22 cellular contexts compared by ENCODE assay signal in genomic region chr10:93954726-93955363, GRCh38. TPM values are rescaled to one million over a fixed set of nuclear protein-coding genes. Genes with fewer than 3 reads are reported as not detected.
DNase-seq lines count a peak whose midpoint lies in the region; ATAC-seq and TF ChIP-seq lines count a peak whose summit lies in the region.
"Had no signal": no experiment of that assay in that cellular context is flagged by ENCODE, and none has a peak within 500 bp of the region (broad histone marks: within the 10 kb centered on the region; RNA-seq: fewer than 3 reads in every experiment).

No MANE protein-coding gene starts in this region.

- H3K9me3 Mint-ChIP-seq in CD4-positive, alpha-beta memory T cell: no peaks in the 10 kb centered on the region
- H3K9me3 Mint-ChIP-seq: activated CD4-positive, alpha-beta T cell treated with anti-CD3 and anti-CD28 coated beads, Interleukin-2, amount 10 ng/mL, durations not matched to agents 7 days and 5 days; activated naive CD4-positive, alpha-beta T cell treated with anti-CD3 and anti-CD28 coated beads, Interleukin-2, amount 10 ng/mL, durations not matched to agents 7 days and 5 days had no signal

- TF ChIP-seq CTCF in SK-N-SH (IDR thresholded peaks at IDR 0.05): no peak

- no peaks in the 10 kb centered on the region for H3K27me3 ChIP-seq in SK-N-SH (ENCODE audit: insufficient read depth)
- H3K27me3 ChIP-seq in CD4-positive, alpha-beta memory T cell (ENCODE audit: insufficient read depth, low read length): no peaks in the 10 kb centered on the region
- H3K27me3 ChIP-seq: body of pancreas had no signal

- H3F3A ChIP-seq in SK-N-SH (replicated peaks; ENCODE audit: insufficient read depth): no peaks in the 10 kb centered on the region

- no peak overlapping the region for H3K4me3 ChIP-seq in SK-N-SH (ENCODE audit: low read depth in 2 of 2, low read length in 1 of 2)
- no peak overlapping the region for H3K4me3 ChIP-seq in CD4-positive, alpha-beta memory T cell (ENCODE audit: low read length in 2 of 2)
- H3K4me3 ChIP-seq: body of pancreas had no signal

- POLR2A ChIA-PET in SK-N-SH (lab: Yijun Ruan, JAX): no interaction called here
- POLR2A ChIA-PET in CD4-positive, alpha-beta memory T cell (lab: Charles Lee; ENCODE audit: partially characterized antibody): no interaction called here

- peaks cover 3 to 5% of the 10 kb centered on the region in 2 experiments; a peak in 2 of 4 replicates for H3K4me1 ChIP-seq in SK-N-SH (ENCODE audit: control insufficient read depth in 1 of 2, insufficient read depth in 2 of 2, low read depth in 1 of 2, low read length in 1 of 2)
- no peaks in the 10 kb centered on the region for H3K4me1 ChIP-seq in CD4-positive, alpha-beta memory T cell (ENCODE audit: insufficient read depth, low read length)
- H3K4me1 ChIP-seq: body of pancreas had no signal

- 82% methylated on average over 5 of the region's 5 CpGs for WGBS in SK-N-SH (ENCODE audit: low lambda C conversion rate)

- peak overlapping the region in 1 of 2 experiments; percentile 38; a peak in 1 of 4 replicates for H3K27ac ChIP-seq in SK-N-SH (ENCODE audit: low read depth in 2 of 2, low read length in 1 of 2)
- H3K27ac ChIP-seq in CD4-positive, alpha-beta memory T cell (ENCODE audit: low read depth, low read length): no peak overlapping the region
- H3K27ac ChIP-seq: body of pancreas, KMS-11 had no signal

- H2AFZ ChIP-seq in SK-N-SH (ENCODE audit: low read depth): no peak overlapping the region

- H3K27ac Mint-ChIP-seq in CD4-positive, alpha-beta memory T cell: no peak overlapping the region
- H3K27ac Mint-ChIP-seq: activated CD4-positive, alpha-beta T cell treated with anti-CD3 and anti-CD28 coated beads, Interleukin-2, amount 10 ng/mL, durations not matched to agents 7 days and 5 days; activated naive CD4-positive, alpha-beta T cell treated with anti-CD3 and anti-CD28 coated beads, Interleukin-2, amount 10 ng/mL, durations not matched to agents 7 days and 5 days; CD14-positive monocyte had no signal

- CTCF ChIA-PET in SK-N-SH (lab: Yijun Ruan, JAX): no interaction called here
- CTCF ChIA-PET in CD4-positive, alpha-beta memory T cell (lab: Charles Lee; ENCODE audit: partially characterized antibody): no interaction called here

- DNase-seq in HS-27A (ENCODE audit: low read depth) (peak; percentile 26), SK-N-SH (no peak), fibroblast of peridontal ligament (ENCODE audit: extremely low read depth) (peak; percentile 37), NCI-H187 treated with DMSO at 0.1 percent for 48 hours (lab: John Stamatoyannopoulos, UW) (no peak)
- DNase-seq in stimulated activated naive CD8-positive, alpha-beta T cell treated with anti-CD3 and anti-CD28 coated beads, Interleukin-15, Interleukin-2, amounts not matched to agents 100 U/mL and 50 U/mL, for 24 hours: no peak
- DNase-seq in CD4-positive, alpha-beta memory T cell: no peak
- DNase-seq in stimulated activated CD4-positive, alpha-beta T cell treated with anti-CD3 and anti-CD28 coated beads, Interleukin-2, amount 100 ng/mL, for 48 hours: no peak
- DNase-seq: activated CD4-positive, alpha-beta T cell treated with anti-CD3 and anti-CD28 coated beads, Interleukin-2, amount 10 ng/mL, durations not matched to agents 7 days and 5 days; activated naive CD4-positive, alpha-beta T cell treated with anti-CD3 and anti-CD28 coated beads, Interleukin-2, amount 10 ng/mL, durations not matched to agents 7 days and 5 days; activated T-cell treated with anti-CD3 and anti-CD28 coated beads for 4 hours; body of pancreas; DMS79; left ventricle myocardium superior; NCI-H1417; NCI-H2227 treated with DMSO at 0.1 percent for 48 hours; SHP77; stimulated activated CD4-positive, alpha-beta T cell treated with anti-CD3 and anti-CD28 coated beads, Interleukin-4, amount 100 ng/mL, for 4 hours; T-helper 9 cell had no signal

- no peak overlapping the region for H3K9ac ChIP-seq in SK-N-SH
- H3K9ac ChIP-seq: KMS-11 had no signal

- intact Hi-C loops in CD4-positive, alpha-beta memory T cell (cut with micrococcal nuclease): no loop called here

- TF ChIP-seq RAD21 in SK-N-SH (IDR thresholded peaks at IDR 0.05; ENCODE audit: low read length): no peak

- TF ChIP-seq EP300 in SK-N-SH (IDR thresholded peaks at IDR 0.05; ENCODE audit: borderline replicate concordance in 1 of 2, low read depth in 1 of 2, low read length in 1 of 2): no peak

- H3K27me3 Mint-ChIP-seq in CD4-positive, alpha-beta memory T cell: no peaks in the 10 kb centered on the region
- H3K27me3 Mint-ChIP-seq: activated CD4-positive, alpha-beta T cell treated with anti-CD3 and anti-CD28 coated beads, Interleukin-2, amount 10 ng/mL, durations not matched to agents 7 days and 5 days; activated naive CD4-positive, alpha-beta T cell treated with anti-CD3 and anti-CD28 coated beads, Interleukin-2, amount 10 ng/mL, durations not matched to agents 7 days and 5 days had no signal

- no peak overlapping the region for H3K4me3 Mint-ChIP-seq in CD4-positive, alpha-beta memory T cell
- H3K4me3 Mint-ChIP-seq: activated CD4-positive, alpha-beta T cell treated with anti-CD3 and anti-CD28 coated beads, Interleukin-2, amount 10 ng/mL, durations not matched to agents 7 days and 5 days; activated naive CD4-positive, alpha-beta T cell treated with anti-CD3 and anti-CD28 coated beads, Interleukin-2, amount 10 ng/mL, durations not matched to agents 7 days and 5 days; CD14-positive monocyte had no signal

- no peaks in the 10 kb centered on the region for H3K79me2 ChIP-seq in SK-N-SH (ENCODE audit: insufficient read depth)

- H3K4me1 Mint-ChIP-seq in CD4-positive, alpha-beta memory T cell: no peaks in the 10 kb centered on the region
- H3K4me1 Mint-ChIP-seq: activated CD4-positive, alpha-beta T cell treated with anti-CD3 and anti-CD28 coated beads, Interleukin-2, amount 10 ng/mL, durations not matched to agents 7 days and 5 days; activated naive CD4-positive, alpha-beta T cell treated with anti-CD3 and anti-CD28 coated beads, Interleukin-2, amount 10 ng/mL, durations not matched to agents 7 days and 5 days; CD14-positive monocyte had no signal

- H3K4me2 ChIP-seq in SK-N-SH: no peak overlapping the region
- H3K4me2 ChIP-seq: KMS-11 had no signal

- H3K36me3 ChIP-seq in SK-N-SH (replicated peaks in 1 of 2; ENCODE audit: control insufficient read depth in 1 of 2, insufficient read depth in 2 of 2, low read length in 1 of 2): no peaks in the 10 kb centered on the region
- H3K36me3 ChIP-seq in CD4-positive, alpha-beta memory T cell (ENCODE audit: insufficient read depth, low read length): no peaks in the 10 kb centered on the region

- H3K36me3 Mint-ChIP-seq in CD4-positive, alpha-beta memory T cell: peaks cover 0 to 26% of the 10 kb centered on the region in 2 donors
- H3K36me3 Mint-ChIP-seq: activated naive CD4-positive, alpha-beta T cell treated with anti-CD3 and anti-CD28 coated beads, Interleukin-2, amount 10 ng/mL, durations not matched to agents 7 days and 5 days; CD14-positive monocyte had no signal

- no peaks in the 10 kb centered on the region for H3K9me3 ChIP-seq in SK-N-SH
- H3K9me3 ChIP-seq in CD4-positive, alpha-beta memory T cell (ENCODE audit: control insufficient read depth in 1 of 2, low read length in 2 of 2): no peaks in the 10 kb centered on the region
- H3K9me3 ChIP-seq: body of pancreas had no signal

- no peak for ATAC-seq in stimulated activated naive CD8-positive, alpha-beta T cell treated with anti-CD3 and anti-CD28 coated beads, Interleukin-15, Interleukin-2, amounts not matched to agents 100 U/mL and 50 U/mL, for 24 hours
- ATAC-seq: body of pancreas, esophagus mucosa, left ventricle myocardium superior, sciatic nerve had no signal

- H3K9me2 ChIP-seq in SK-N-SH: no peaks in the 10 kb centered on the region

- H4K20me1 ChIP-seq in SK-N-SH (ENCODE audit: insufficient read depth): no peaks in the 10 kb centered on the region

TF ChIP-seq in SK-N-SH, 30 proteins besides CTCF, POLR2A, EP300 and RAD21 (continues in another document):
- no peak for TF ChIP-seq MEF2A (IDR thresholded peaks at IDR 0.05; ENCODE audit: borderline replicate concordance, low read depth)
- TF ChIP-seq TCF12 (IDR thresholded peaks at IDR 0.05): no peak
- no peak for TF ChIP-seq REST (IDR thresholded peaks at IDR 0.05; ENCODE audit: low read depth, low read length)

RNA-seq across cellular contexts. Expression of gene PLCE1, which starts 38.9 kb away (rescaled TPM):
- polyA plus RNA-seq in SK-N-SH (2012; rRNA removed): 1.2 and 1.9 TPM in 2 replicates
- polyA plus RNA-seq in SK-N-SH (2012; cell fraction: cytosol; rRNA removed): 1.6 and 1.7 TPM in 2 replicates
- 2.3 and 3.6 TPM in 2 replicates for polyA plus RNA-seq in SK-N-SH (2012; cell fraction: nucleus; rRNA removed)
- not detected for total RNA-seq in CD4-positive, alpha-beta memory T cell
- polyA plus RNA-seq in CD4-positive, alpha-beta memory T cell: under 1 TPM; 0.07 to 0.20 TPM

Comparison
In these comparisons a context has a peak if more than half of its experiments do, and no peak if none do; other contexts are left out.
1. DNase-seq: peak in HS-27A (single experiment) and fibroblast of peridontal ligament (single experiment); none in SK-N-SH (single experiment), stimulated activated naive CD8-positive, alpha-beta T cell treated with anti-CD3 and anti-CD28 coated beads, Interleukin-15, Interleukin-2, amounts not matched to agents 100 U/mL and 50 U/mL, for 24 hours (single experiment), CD4-positive, alpha-beta memory T cell (0 of 5), stimulated activated CD4-positive, alpha-beta T cell treated with anti-CD3 and anti-CD28 coated beads, Interleukin-2, amount 100 ng/mL, for 48 hours (0 of 2) and NCI-H187 treated with DMSO at 0.1 percent for 48 hours (single experiment).